Comparison of ENCODE assay signal across 1 cellular context in genomic region chr1:214617843-214618242, GRCh38.
TF ChIP-seq lines count a peak whose summit lies in the region.

No MANE protein-coding gene starts in this region.

TF ChIP-seq in endothelial cell of umbilical vein, 7 proteins besides CTCF, POLR2A, EP300 and RAD21:
- TF ChIP-seq JUN (IDR thresholded peaks at IDR 0.05; ENCODE audit: borderline replicate concordance, insufficient read depth, insufficient read length, low read depth): peak; percentile 19
- TF ChIP-seq POLR2AphosphoS5 (IDR thresholded peaks at IDR 0.05; ENCODE audit: insufficient read depth, low read depth, low read length): no peak
- peak; percentile 48 for TF ChIP-seq FOS (IDR thresholded peaks at IDR 0.05; ENCODE audit: borderline replicate concordance, insufficient read depth, low read length)
- no peak for TF ChIP-seq MAX (IDR thresholded peaks at IDR 0.05; ENCODE audit: insufficient read depth, insufficient read length)
- TF ChIP-seq GATA2 (IDR thresholded peaks at IDR 0.05; ENCODE audit: insufficient read depth, insufficient read length, low read depth, low read length): peak; percentile 39
- no peak for TF ChIP-seq EZH2 (IDR thresholded peaks at IDR 0.05; ENCODE audit: borderline replicate concordance, low read depth, low read length, severe bottlenecking)
- no peak for TF ChIP-seq MYC (IDR thresholded peaks at IDR 0.05; ENCODE audit: low read depth, low read length)
